9 cellular contexts compared by ENCODE assay signal in the genomic region with DNA sequence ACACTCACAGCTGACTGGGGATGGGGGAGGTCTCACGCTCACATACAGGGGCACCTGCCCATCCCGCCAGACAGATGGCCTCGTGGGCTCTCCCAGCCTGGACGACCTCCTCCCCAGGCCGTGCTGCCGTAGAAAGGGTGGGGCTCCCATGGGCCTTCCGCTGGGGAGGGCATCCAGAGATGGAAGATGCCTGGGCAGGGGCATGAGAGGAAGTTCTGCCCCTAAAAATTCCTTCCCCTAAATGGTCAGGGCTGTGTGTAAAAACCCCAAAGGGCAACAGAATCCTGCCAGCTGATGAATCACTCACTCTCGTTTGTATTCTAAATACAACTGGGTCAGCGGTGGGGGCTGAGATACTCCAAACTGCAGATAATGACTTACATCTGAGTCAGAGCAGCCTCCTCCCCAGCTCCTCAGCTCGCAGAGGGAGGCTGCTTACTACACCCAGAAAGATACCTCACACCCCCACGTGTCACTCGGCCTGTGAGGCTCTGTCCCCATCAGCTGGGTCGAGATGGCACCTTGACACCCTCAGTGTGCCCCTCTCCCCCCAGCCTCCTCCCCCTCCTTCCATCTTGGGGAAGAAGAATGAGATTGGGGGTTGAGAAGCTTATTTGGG. TPM values are rescaled to one million over a fixed set of nuclear protein-coding genes. Genes with fewer than 3 reads are reported as not detected.
DNase-seq lines count a peak whose midpoint lies in the region; TF ChIP-seq lines count a peak whose summit lies in the region.
"Had no signal": no experiment of that assay in that cellular context is flagged by ENCODE, and none has a peak within 500 bp of the region (broad histone marks: within the 10 kb centered on the region; RNA-seq: fewer than 3 reads in every experiment).

No MANE protein-coding gene starts in this region.

- TF ChIP-seq CTCF in coronary artery (IDR thresholded peaks at IDR 0.05) = no peak

- H3K27ac ChIP-seq in coronary artery (peak overlapping the region; percentile 90 to 94), mesodermal cell (ENCODE audit: low read depth, low read length, severe bottlenecking) (peak overlapping the region; percentile 80)
- H3K27ac ChIP-seq: parathyroid adenoma had no signal

- 40 to 71% methylated on average over 4 to 10 of the region's 13 CpGs for WGBS in mesodermal cell (ENCODE audit: insufficient coverage in 2 of 2), 2 experiments

- peak overlapping the region; percentile 63 for H3K4me3 ChIP-seq in coronary artery
- H3K4me3 ChIP-seq in mesodermal cell (ENCODE audit: extremely low read depth, insufficient read depth, low read length, poor library complexity, severe bottlenecking) = no peak overlapping the region

- peaks cover 93% of the 10 kb centered on the region for H3K36me3 ChIP-seq in mesodermal cell (ENCODE audit: control insufficient read depth, insufficient read depth, low read length)

- DNase-seq in AG08395 (ENCODE audit: low spot score) (peak; percentile 97), HS-27A (ENCODE audit: low read depth) (peak; percentile 94), coronary artery (ENCODE audit: low spot score) (peak; percentile 94), OCI-M2 (lab: John Stamatoyannopoulos, UW; ENCODE audit: unreplicated experiment) (no peak), NCI-H1048 (lab: John Stamatoyannopoulos, UW) (no peak)
- peak; percentile 67 for DNase-seq in activated CD4-positive, alpha-beta T cell treated with anti-CD3 and anti-CD28 coated beads, Interleukin-2, amount 50 U/mL, for 1 hour
- DNase-seq in stimulated activated CD8-positive, alpha-beta memory T cell treated with anti-CD3 and anti-CD28 coated beads, Interleukin-4, amount 100 ng/mL, for 24 hours (ENCODE audit: low read depth) = peak; percentile 70

- no peaks in the 10 kb centered on the region for H3K9me3 ChIP-seq in mesodermal cell (ENCODE audit: control insufficient read depth, low read length)

- peaks cover 85% of the 10 kb centered on the region for H3K4me1 ChIP-seq in mesodermal cell (ENCODE audit: control insufficient read depth, insufficient read depth, low read length, poor library complexity, severe bottlenecking)
- H3K4me1 ChIP-seq: parathyroid adenoma had no signal

RNA-seq across cellular contexts. Expression of a gene that starts 10.1 kb away (rescaled TPM):
- 278 TPM for polyA plus RNA-seq in mesodermal cell (2013, experiment 1 of 2)
- 225 TPM for polyA plus RNA-seq in mesodermal cell (2013, experiment 2 of 2)

Comparison
In these comparisons a context has a peak if more than half of its experiments do, and no peak if none do; other contexts are left out.
1. DNase-seq: peak in AG08395 (single experiment), HS-27A (single experiment), activated CD4-positive, alpha-beta T cell treated with anti-CD3 and anti-CD28 coated beads, Interleukin-2, amount 50 U/mL, for 1 hour (single experiment), coronary artery (single experiment) and stimulated activated CD8-positive, alpha-beta memory T cell treated with anti-CD3 and anti-CD28 coated beads, Interleukin-4, amount 100 ng/mL, for 24 hours (single experiment); none in OCI-M2 (single experiment) and NCI-H1048 (single experiment).